ENCODE assay signal across 8 cellular contexts in the genomic region with DNA sequence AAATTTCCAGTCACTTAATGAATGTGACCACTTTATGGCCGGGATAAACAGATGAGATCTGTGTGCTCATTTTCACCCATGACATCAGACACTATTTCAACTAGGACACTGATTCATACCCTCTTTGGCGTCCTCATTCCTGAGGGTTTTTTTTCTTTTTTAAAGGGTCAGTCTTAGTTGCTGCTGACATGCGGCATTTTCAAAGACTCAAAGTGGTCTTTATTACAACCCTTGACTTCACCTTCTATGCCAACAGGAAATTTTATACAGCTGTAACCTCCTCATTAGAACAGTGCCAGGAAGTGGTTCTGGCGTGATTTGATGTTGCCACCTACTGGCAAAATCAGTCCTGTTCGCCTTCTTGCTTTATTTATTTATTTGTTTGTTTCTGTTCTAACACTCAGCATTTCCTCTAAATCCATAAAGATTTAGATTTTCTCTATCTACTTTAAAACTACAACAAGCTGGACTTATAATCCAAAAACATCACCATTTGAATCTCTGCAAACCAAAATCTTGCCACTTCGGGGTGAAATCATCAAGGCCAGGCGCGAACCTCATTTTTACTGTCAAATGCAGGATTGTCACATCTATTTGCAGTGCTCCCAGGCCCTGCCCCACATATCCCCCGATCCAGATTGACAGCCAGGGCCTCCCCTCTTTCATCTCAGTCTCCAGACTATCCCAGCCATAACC.
DNase-seq lines count a peak whose midpoint lies in the region; ATAC-seq and FAIRE-seq lines count a peak whose summit lies in the region.

No MANE protein-coding gene starts in this region.

- no peak overlapping the region for H2BK12ac ChIP-seq in neuronal stem cell (ENCODE audit: low read length)

- H2BK120ac ChIP-seq in neuronal stem cell (ENCODE audit: low read depth, low read length): no peak overlapping the region

- no CpG with 5 or more reads among the region's 9 CpGs for WGBS in neuronal stem cell (ENCODE audit: extremely low coverage in 2 of 2, insufficient read length in 2 of 2, insufficient replicate concordance in 1 of 2), 2 donors

- H3K23ac ChIP-seq in neuronal stem cell (ENCODE audit: low read depth, low read length, poor library complexity): no peak overlapping the region

- peak; percentile 88 for FAIRE-seq in endometrium (lab: Jason Lieb, UNC)

- DNase-seq in GM04504 (ENCODE audit: low read depth) (peak; percentile 46), NCI-H460 (ENCODE audit: extremely low read depth, low read depth) (peak; percentile 43), neuronal stem cell (ENCODE audit: low spot score) (no peak), NCI-H2227 treated with DMSO at 0.1 percent for 48 hours (lab: John Stamatoyannopoulos, UW) (no peak), activated T-cell treated with anti-CD3 and anti-CD28 coated beads for 4 hours (no peak)
- DNase-seq in stimulated activated naive CD4-positive, alpha-beta T cell (lab: John Stamatoyannopoulos, UW): no peak

- no peak overlapping the region for H2BK5ac ChIP-seq in neuronal stem cell (ENCODE audit: low read length)

- H3K14ac ChIP-seq in neuronal stem cell (ENCODE audit: low read length): no peak overlapping the region

- peak overlapping the region in 1 of 2 donors; percentile 15 for H3K4me3 ChIP-seq in neuronal stem cell (ENCODE audit: low read length in 2 of 2)

- peaks cover 2 to 11% of the 10 kb centered on the region in 2 donors for H3K4me1 ChIP-seq in neuronal stem cell (ENCODE audit: control insufficient read depth in 2 of 2, insufficient read depth in 1 of 2, low read depth in 1 of 2, low read length in 2 of 2)

- H3K9me3 ChIP-seq in neuronal stem cell (replicated peaks in 1 of 2; ENCODE audit: control insufficient read depth in 2 of 2, insufficient read depth in 1 of 2, low read depth in 1 of 2, low read length in 2 of 2): peaks cover 6 to 9% of the 10 kb centered on the region in 2 donors

- H2AFZ ChIP-seq in neuronal stem cell (ENCODE audit: low read length): peak overlapping the region; percentile 69

- no peak overlapping the region for H3K27ac ChIP-seq in neuronal stem cell (replicated peaks; ENCODE audit: low read length)

- H3K79me1 ChIP-seq in neuronal stem cell (ENCODE audit: low read depth, low read length): no peaks in the 10 kb centered on the region

- no peak overlapping the region for H3K4me2 ChIP-seq in neuronal stem cell (ENCODE audit: insufficient read depth, low read length, poor library complexity, severe bottlenecking)

- H3K4ac ChIP-seq in neuronal stem cell (ENCODE audit: low read length): no peak overlapping the region

- ATAC-seq in HG02870 (IDR thresholded peaks at IDR 0.05; ENCODE audit: unreplicated experiment): no peak

- no peaks in the 10 kb centered on the region for H3K36me3 ChIP-seq in neuronal stem cell (replicated peaks in 1 of 2; ENCODE audit: control insufficient read depth in 2 of 2, insufficient read depth in 2 of 2, low read length in 2 of 2)

- H3K18ac ChIP-seq in neuronal stem cell (ENCODE audit: low read length): no peak overlapping the region

- H2AK5ac ChIP-seq in neuronal stem cell (ENCODE audit: low read depth, low read length): no peak overlapping the region

- no peak overlapping the region for H2BK15ac ChIP-seq in neuronal stem cell (ENCODE audit: low read length)

- H3K27me3 ChIP-seq in neuronal stem cell (ENCODE audit: control insufficient read depth in 3 of 3, insufficient read depth in 3 of 3, low read depth in 1 of 3, low read length in 3 of 3): no peaks in the 10 kb centered on the region

- H3K9ac ChIP-seq in neuronal stem cell (ENCODE audit: low read depth, low read length, poor library complexity): no peak overlapping the region

- no peak overlapping the region for H4K91ac ChIP-seq in neuronal stem cell (ENCODE audit: low read depth, low read length, poor library complexity)

- no peak overlapping the region for H4K8ac ChIP-seq in neuronal stem cell (ENCODE audit: low read depth, low read length)

Comparison
In these comparisons a context has a peak if more than half of its experiments do, and no peak if none do; other contexts are left out.
1. DNase-seq: peak in GM04504 (single experiment) and NCI-H460 (single experiment); none in neuronal stem cell (single experiment), stimulated activated naive CD4-positive, alpha-beta T cell (0 of 6), NCI-H2227 treated with DMSO at 0.1 percent for 48 hours (single experiment) and activated T-cell treated with anti-CD3 and anti-CD28 coated beads for 4 hours (single experiment).